ENCODE assay signal across 2 cellular contexts in the genomic region with DNA sequence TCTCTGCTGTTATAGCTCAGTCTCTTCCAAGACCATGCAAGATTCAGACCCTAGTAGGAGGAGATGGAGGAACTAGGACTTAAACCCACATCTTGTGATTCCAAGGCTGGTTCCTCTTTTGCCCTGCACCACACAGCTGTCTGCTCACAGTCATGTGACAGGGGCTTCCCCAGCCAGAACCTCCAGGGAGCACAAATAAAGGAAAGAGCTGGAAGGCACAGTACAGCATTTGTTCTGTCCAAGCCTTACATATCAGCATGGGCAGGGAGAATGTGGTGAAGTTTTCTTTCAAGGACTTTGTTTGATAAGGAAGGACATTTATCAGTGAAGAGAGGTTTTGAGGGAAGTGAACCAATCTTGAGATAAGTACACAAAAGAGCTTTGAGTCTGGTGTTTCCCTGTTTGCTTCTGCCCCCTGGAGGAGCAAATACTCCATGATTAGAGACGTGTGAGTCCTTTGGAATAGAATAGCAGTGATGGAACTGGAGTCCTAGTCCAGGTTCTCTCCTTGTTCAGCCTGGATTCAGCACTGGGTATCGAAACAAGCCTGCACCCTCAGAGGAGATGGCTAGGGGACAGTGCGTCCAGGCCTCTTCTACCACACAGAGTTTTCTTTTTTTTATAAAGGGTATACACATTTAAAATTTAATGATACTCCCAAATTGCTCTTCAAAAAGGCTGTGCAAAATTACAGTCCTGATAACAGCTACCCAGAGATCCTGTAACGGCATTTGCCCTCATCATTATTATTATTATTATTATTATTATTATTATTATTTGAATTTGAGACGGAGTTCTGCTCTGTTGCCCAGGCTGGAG.
A peak's percentile ranks its signal among the peaks of the same experiment; 100 is the strongest.
TF ChIP-seq lines count a peak whose summit lies in the region.

No MANE protein-coding gene starts in this region.

TF ChIP-seq in HCT116, 20 proteins besides CTCF, POLR2A, EP300 and RAD21:
- TF ChIP-seq CBX3 (IDR thresholded peaks at IDR 0.05; ENCODE audit: low read depth) (no peak), YY1 (IDR thresholded peaks at IDR 0.05; ENCODE audit: extremely low read depth, insufficient replicate concordance, low read depth, low read length) (peak; percentile 10), SP1 (IDR thresholded peaks at IDR 0.05; ENCODE audit: low read depth) (peak; percentile 28; the same call in 1 of the 2 replicates), FOSL1 (IDR thresholded peaks at IDR 0.05; ENCODE audit: low read depth) (no peak)
- TF ChIP-seq, protein P1, sequence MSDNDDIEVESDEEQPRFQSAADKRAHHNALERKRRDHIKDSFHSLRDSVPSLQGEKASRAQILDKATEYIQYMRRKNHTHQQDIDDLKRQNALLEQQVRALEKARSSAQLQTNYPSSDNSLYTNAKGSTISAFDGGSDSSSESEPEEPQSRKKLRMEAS (IDR thresholded peaks at IDR 0.05): no peak
TF ChIP-seq in HCT116: peak in this region for 2.

TF ChIP-seq in K562, 482 proteins besides CTCF, POLR2A, EP300 and RAD21 (continues in another document):
- TF ChIP-seq ARHGAP35 (IDR thresholded peaks at IDR 0.05; ENCODE audit: partially characterized antibody): no peak
- TF ChIP-seq RBM34 (IDR thresholded peaks at IDR 0.05; ENCODE audit: borderline replicate concordance, insufficient read depth, low read length): no peak
- no peak for TF ChIP-seq ARNT (IDR thresholded peaks at IDR 0.05)
- no peak for TF ChIP-seq STAT5B (CRISPR knock-in tag; IDR thresholded peaks at IDR 0.05)
- no peak; the same call in 1 of the 2 replicates for TF ChIP-seq ELF4 (CRISPR knock-in tag; IDR thresholded peaks at IDR 0.05)
- no peak for TF ChIP-seq ASH1L (IDR thresholded peaks at IDR 0.05; ENCODE audit: borderline replicate concordance, low read depth, partially characterized antibody)
- TF ChIP-seq, protein P2, sequence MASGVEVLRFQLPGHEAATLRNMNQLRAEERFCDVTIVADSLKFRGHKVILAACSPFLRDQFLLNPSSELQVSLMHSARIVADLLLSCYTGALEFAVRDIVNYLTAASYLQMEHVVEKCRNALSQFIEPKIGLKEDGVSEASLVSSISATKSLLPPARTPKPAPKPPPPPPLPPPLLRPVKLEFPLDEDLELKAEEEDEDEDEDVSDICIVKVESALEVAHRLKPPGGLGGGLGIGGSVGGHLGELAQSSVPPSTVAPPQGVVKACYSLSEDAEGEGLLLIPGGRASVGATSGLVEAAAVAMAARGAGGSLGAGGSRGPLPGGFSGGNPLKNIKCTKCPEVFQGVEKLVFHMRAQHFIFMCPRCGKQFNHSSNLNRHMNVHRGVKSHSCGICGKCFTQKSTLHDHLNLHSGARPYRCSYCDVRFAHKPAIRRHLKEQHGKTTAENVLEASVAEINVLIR (CRISPR knock-in tag; IDR thresholded peaks at IDR 0.05): no peak
- peak; percentile 22; the same call in 1 of the 2 replicates for TF ChIP-seq NR2C1 (IDR thresholded peaks at IDR 0.05)
- TF ChIP-seq NR2C1 (tag; IDR thresholded peaks at IDR 0.05): no peak
- TF ChIP-seq RFX1 (IDR thresholded peaks at IDR 0.05): no peak
- no peak for TF ChIP-seq NBN (IDR thresholded peaks at IDR 0.05; ENCODE audit: low read depth)
- no peak for TF ChIP-seq ZBTB8A (IDR thresholded peaks at IDR 0.05; ENCODE audit: partially characterized antibody)
- TF ChIP-seq, protein P3, sequence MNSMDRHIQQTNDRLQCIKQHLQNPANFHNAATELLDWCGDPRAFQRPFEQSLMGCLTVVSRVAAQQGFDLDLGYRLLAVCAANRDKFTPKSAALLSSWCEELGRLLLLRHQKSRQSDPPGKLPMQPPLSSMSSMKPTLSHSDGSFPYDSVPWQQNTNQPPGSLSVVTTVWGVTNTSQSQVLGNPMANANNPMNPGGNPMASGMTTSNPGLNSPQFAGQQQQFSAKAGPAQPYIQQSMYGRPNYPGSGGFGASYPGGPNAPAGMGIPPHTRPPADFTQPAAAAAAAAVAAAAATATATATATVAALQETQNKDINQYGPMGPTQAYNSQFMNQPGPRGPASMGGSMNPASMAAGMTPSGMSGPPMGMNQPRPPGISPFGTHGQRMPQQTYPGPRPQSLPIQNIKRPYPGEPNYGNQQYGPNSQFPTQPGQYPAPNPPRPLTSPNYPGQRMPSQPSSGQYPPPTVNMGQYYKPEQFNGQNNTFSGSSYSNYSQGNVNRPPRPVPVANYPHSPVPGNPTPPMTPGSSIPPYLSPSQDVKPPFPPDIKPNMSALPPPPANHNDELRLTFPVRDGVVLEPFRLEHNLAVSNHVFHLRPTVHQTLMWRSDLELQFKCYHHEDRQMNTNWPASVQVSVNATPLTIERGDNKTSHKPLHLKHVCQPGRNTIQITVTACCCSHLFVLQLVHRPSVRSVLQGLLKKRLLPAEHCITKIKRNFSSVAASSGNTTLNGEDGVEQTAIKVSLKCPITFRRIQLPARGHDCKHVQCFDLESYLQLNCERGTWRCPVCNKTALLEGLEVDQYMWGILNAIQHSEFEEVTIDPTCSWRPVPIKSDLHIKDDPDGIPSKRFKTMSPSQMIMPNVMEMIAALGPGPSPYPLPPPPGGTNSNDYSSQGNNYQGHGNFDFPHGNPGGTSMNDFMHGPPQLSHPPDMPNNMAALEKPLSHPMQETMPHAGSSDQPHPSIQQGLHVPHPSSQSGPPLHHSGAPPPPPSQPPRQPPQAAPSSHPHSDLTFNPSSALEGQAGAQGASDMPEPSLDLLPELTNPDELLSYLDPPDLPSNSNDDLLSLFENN (IDR thresholded peaks at IDR 0.05; ENCODE audit: low read depth in 2 of 2, low read length in 2 of 2): no peak
- peak; percentile 91 for TF ChIP-seq RAD51 (IDR thresholded peaks at IDR 0.05; ENCODE audit: borderline replicate concordance, low read depth)
- TF ChIP-seq ETV5 (CRISPR knock-in tag; IDR thresholded peaks at IDR 0.05; ENCODE audit: low read depth): no peak
- TF ChIP-seq, protein P4, sequence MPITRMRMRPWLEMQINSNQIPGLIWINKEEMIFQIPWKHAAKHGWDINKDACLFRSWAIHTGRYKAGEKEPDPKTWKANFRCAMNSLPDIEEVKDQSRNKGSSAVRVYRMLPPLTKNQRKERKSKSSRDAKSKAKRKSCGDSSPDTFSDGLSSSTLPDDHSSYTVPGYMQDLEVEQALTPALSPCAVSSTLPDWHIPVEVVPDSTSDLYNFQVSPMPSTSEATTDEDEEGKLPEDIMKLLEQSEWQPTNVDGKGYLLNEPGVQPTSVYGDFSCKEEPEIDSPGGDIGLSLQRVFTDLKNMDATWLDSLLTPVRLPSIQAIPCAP (CRISPR knock-in tag; IDR thresholded peaks at IDR 0.05; ENCODE audit: borderline replicate concordance): no peak
- no peak for TF ChIP-seq ZFX (CRISPR knock-in tag; IDR thresholded peaks at IDR 0.05)
- TF ChIP-seq, protein P5, sequence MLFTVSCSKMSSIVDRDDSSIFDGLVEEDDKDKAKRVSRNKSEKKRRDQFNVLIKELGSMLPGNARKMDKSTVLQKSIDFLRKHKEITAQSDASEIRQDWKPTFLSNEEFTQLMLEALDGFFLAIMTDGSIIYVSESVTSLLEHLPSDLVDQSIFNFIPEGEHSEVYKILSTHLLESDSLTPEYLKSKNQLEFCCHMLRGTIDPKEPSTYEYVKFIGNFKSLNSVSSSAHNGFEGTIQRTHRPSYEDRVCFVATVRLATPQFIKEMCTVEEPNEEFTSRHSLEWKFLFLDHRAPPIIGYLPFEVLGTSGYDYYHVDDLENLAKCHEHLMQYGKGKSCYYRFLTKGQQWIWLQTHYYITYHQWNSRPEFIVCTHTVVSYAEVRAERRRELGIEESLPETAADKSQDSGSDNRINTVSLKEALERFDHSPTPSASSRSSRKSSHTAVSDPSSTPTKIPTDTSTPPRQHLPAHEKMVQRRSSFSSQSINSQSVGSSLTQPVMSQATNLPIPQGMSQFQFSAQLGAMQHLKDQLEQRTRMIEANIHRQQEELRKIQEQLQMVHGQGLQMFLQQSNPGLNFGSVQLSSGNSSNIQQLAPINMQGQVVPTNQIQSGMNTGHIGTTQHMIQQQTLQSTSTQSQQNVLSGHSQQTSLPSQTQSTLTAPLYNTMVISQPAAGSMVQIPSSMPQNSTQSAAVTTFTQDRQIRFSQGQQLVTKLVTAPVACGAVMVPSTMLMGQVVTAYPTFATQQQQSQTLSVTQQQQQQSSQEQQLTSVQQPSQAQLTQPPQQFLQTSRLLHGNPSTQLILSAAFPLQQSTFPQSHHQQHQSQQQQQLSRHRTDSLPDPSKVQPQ (CRISPR knock-in tag; IDR thresholded peaks at IDR 0.05; ENCODE audit: borderline replicate concordance): no peak
- 0 out of 2 replicates have a peak, but pooled peaks have one; percentile 57 for TF ChIP-seq ZNF175 (CRISPR knock-in tag; IDR thresholded peaks at IDR 0.05; ENCODE audit: low read depth)
- TF ChIP-seq ZNF76 (CRISPR knock-in tag; IDR thresholded peaks at IDR 0.05; ENCODE audit: borderline replicate concordance): no peak
- TF ChIP-seq FOXJ3 (CRISPR knock-in tag; IDR thresholded peaks at IDR 0.05): no peak
- no peak for TF ChIP-seq NFATC3 (IDR thresholded peaks at IDR 0.05)
- no peak for TF ChIP-seq ZFP1 (CRISPR knock-in tag; IDR thresholded peaks at IDR 0.05)
- TF ChIP-seq, protein P6, sequence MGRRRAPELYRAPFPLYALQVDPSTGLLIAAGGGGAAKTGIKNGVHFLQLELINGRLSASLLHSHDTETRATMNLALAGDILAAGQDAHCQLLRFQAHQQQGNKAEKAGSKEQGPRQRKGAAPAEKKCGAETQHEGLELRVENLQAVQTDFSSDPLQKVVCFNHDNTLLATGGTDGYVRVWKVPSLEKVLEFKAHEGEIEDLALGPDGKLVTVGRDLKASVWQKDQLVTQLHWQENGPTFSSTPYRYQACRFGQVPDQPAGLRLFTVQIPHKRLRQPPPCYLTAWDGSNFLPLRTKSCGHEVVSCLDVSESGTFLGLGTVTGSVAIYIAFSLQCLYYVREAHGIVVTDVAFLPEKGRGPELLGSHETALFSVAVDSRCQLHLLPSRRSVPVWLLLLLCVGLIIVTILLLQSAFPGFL (CRISPR knock-in tag; IDR thresholded peaks at IDR 0.05): no peak
- no peak for TF ChIP-seq U2AF1 (optimal IDR thresholded peaks at IDR 0.05; ENCODE audit: low read depth, low read length)
- TF ChIP-seq TSC22D4 (tag; IDR thresholded peaks at IDR 0.05): no peak
- no peak for TF ChIP-seq ZNF282 (CRISPR knock-in tag; IDR thresholded peaks at IDR 0.05)
- no peak for TF ChIP-seq TRIM24 (IDR thresholded peaks at IDR 0.05)
- no peak for TF ChIP-seq GTF2E2 (tag; IDR thresholded peaks at IDR 0.05)
- TF ChIP-seq OTX1 (CRISPR knock-in tag; IDR thresholded peaks at IDR 0.05): no peak
- no peak for TF ChIP-seq ZNF780A (CRISPR knock-in tag; IDR thresholded peaks at IDR 0.05)
- no peak for TF ChIP-seq FOXA1 (IDR thresholded peaks at IDR 0.05; ENCODE audit: borderline replicate concordance)
- peak in 1 of 2 experiments; percentile 61; a peak in 2 of 4 replicates for TF ChIP-seq MAZ (CRISPR knock-in tag; conservative IDR thresholded peaks at IDR 0.05 in 1 of 2, IDR thresholded peaks at IDR 0.05 in 1 of 2)
- TF ChIP-seq ZC3H4 (CRISPR knock-in tag; IDR thresholded peaks at IDR 0.05; ENCODE audit: borderline replicate concordance): no peak
- TF ChIP-seq KLF13 (tag; IDR thresholded peaks at IDR 0.05; ENCODE audit: borderline replicate concordance, low read depth): no peak
- TF ChIP-seq, protein P7, sequence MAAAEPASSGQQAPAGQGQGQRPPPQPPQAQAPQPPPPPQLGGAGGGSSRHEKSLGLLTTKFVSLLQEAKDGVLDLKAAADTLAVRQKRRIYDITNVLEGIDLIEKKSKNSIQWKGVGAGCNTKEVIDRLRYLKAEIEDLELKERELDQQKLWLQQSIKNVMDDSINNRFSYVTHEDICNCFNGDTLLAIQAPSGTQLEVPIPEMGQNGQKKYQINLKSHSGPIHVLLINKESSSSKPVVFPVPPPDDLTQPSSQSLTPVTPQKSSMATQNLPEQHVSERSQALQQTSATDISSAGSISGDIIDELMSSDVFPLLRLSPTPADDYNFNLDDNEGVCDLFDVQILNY (CRISPR knock-in tag; IDR thresholded peaks at IDR 0.05): no peak
- no peak for TF ChIP-seq ILK (tag; IDR thresholded peaks at IDR 0.05; ENCODE audit: borderline replicate concordance, low read depth)
- TF ChIP-seq PTBP1 (IDR thresholded peaks at IDR 0.05; ENCODE audit: low read depth, low read length): no peak
- TF ChIP-seq, protein P8, sequence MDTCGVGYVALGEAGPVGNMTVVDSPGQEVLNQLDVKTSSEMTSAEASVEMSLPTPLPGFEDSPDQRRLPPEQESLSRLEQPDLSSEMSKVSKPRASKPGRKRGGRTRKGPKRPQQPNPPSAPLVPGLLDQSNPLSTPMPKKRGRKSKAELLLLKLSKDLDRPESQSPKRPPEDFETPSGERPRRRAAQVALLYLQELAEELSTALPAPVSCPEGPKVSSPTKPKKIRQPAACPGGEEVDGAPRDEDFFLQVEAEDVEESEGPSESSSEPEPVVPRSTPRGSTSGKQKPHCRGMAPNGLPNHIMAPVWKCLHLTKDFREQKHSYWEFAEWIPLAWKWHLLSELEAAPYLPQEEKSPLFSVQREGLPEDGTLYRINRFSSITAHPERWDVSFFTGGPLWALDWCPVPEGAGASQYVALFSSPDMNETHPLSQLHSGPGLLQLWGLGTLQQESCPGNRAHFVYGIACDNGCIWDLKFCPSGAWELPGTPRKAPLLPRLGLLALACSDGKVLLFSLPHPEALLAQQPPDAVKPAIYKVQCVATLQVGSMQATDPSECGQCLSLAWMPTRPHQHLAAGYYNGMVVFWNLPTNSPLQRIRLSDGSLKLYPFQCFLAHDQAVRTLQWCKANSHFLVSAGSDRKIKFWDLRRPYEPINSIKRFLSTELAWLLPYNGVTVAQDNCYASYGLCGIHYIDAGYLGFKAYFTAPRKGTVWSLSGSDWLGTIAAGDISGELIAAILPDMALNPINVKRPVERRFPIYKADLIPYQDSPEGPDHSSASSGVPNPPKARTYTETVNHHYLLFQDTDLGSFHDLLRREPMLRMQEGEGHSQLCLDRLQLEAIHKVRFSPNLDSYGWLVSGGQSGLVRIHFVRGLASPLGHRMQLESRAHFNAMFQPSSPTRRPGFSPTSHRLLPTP (IDR thresholded peaks at IDR 0.05; ENCODE audit: borderline replicate concordance, extremely low read depth, insufficient read length): no peak
- TF ChIP-seq ZC3H8 (IDR thresholded peaks at IDR 0.05): no peak
- TF ChIP-seq ZNF717 (CRISPR knock-in tag; IDR thresholded peaks at IDR 0.05): no peak
- TF ChIP-seq, protein P9, sequence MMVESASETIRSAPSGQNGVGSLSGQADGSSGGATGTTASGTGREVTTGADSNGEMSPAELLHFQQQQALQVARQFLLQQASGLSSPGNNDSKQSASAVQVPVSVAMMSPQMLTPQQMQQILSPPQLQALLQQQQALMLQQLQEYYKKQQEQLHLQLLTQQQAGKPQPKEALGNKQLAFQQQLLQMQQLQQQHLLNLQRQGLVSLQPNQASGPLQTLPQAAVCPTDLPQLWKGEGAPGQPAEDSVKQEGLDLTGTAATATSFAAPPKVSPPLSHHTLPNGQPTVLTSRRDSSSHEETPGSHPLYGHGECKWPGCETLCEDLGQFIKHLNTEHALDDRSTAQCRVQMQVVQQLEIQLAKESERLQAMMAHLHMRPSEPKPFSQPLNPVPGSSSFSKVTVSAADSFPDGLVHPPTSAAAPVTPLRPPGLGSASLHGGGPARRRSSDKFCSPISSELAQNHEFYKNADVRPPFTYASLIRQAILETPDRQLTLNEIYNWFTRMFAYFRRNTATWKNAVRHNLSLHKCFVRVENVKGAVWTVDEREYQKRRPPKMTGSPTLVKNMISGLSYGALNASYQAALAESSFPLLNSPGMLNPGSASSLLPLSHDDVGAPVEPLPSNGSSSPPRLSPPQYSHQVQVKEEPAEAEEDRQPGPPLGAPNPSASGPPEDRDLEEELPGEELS (CRISPR knock-in tag; IDR thresholded peaks at IDR 0.05; ENCODE audit: borderline replicate concordance): no peak
- TF ChIP-seq CHD1 (IDR thresholded peaks at IDR 0.05; ENCODE audit: low read length): no peak
- TF ChIP-seq BCOR (IDR thresholded peaks at IDR 0.05): no peak
